In the genomic region with DNA sequence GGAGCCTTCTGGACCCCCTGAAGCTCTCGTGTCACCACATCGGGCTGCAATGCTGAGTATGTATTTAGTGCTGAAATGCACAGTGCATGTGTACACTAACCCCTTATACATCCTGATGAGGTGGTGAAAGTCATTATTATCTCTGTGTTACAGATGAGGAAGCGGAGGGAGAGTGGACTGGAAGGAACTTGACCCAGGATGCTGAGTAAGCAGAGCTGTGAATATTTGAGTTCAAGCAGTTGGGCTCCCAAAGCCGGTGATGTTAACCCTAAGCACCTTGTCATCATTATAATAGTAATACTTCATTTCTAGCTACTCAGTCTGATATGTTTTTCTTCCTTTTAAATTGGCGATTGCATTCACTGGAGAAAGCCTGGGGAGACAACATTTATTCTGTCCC, we compare ENCODE assay signal across 19 cellular contexts.
"Had no signal": no experiment of that assay in that cellular context is flagged by ENCODE, and none has a peak within 500 bp of the region (broad histone marks: within the 10 kb centered on the region; RNA-seq: fewer than 3 reads in every experiment).

No MANE protein-coding gene starts in this region.

- H3K36me3 ChIP-seq: esophagus squamous epithelium, gastroesophageal sphincter, sigmoid colon, stomach, upper lobe of left lung, uterus had no signal

- DNase-seq: effector memory CD8-positive, alpha-beta T cell; esophagus squamous epithelium; foreskin fibroblast; glutamatergic neuron; left colon; left ventricle myocardium superior; mesenchymal stem cell; naive thymus-derived CD8-positive, alpha-beta T cell; posterior cingulate gyrus; sigmoid colon; stimulated activated CD4-positive, alpha-beta T cell treated with anti-CD3 and anti-CD28 coated beads, Interleukin-2, amount 100 ng/mL, for 24 hours; stimulated activated naive CD4-positive, alpha-beta T cell; stomach; upper lobe of left lung; uterus had no signal

- H3K27ac ChIP-seq: epithelial cell of prostate, esophagus squamous epithelium, gastroesophageal sphincter, sigmoid colon, skin epidermis, stomach, upper lobe of left lung, uterus had no signal

- ATAC-seq: effector memory CD8-positive, alpha-beta T cell; gastroesophageal sphincter; left colon; left ventricle myocardium superior; naive thymus-derived CD8-positive, alpha-beta T cell had no signal

- H3K4me3 ChIP-seq: esophagus squamous epithelium, gastroesophageal sphincter, lung, sigmoid colon, skin epidermis, stomach, upper lobe of left lung, uterus had no signal

- H3K27me3 ChIP-seq: gastroesophageal sphincter, sigmoid colon, upper lobe of left lung, uterus had no signal

- H3K9me3 ChIP-seq: sigmoid colon, uterus had no signal

- H3K4me1 ChIP-seq: esophagus squamous epithelium, gastroesophageal sphincter, sigmoid colon, stomach, upper lobe of left lung, uterus had no signal
